ENCODE assay signal across 14 cellular contexts in the genomic region with DNA sequence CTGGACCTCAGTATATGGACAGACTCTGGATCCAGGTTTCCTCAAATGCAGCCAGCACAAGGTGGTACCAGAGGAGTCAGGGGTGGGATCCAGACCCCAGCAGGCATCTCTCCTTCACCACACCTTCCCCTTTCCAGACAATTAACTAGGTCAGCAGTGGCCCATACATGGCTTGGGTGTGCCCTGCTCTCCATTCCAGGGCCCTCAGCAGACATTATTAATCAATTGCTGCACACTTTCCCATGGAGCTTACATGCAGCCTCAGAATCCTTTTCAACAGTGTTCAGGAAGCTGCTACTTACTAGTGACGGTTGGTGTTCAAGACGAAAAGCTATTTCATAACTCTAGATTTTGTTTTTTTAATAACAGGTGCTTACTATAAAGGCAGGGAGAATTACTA. TPM values are rescaled to one million over a fixed set of nuclear protein-coding genes. Genes with fewer than 3 reads are reported as not detected.
A peak's percentile ranks its signal among the peaks of the same experiment; 100 is the strongest.
DNase-seq lines count a peak whose midpoint lies in the region; TF ChIP-seq lines count a peak whose summit lies in the region.
"Had no signal": no experiment of that assay in that cellular context is flagged by ENCODE, and none has a peak within 500 bp of the region (broad histone marks: within the 10 kb centered on the region; RNA-seq: fewer than 3 reads in every experiment).

No MANE protein-coding gene starts in this region.

- no peaks in the 10 kb centered on the region for H3K9me2 ChIP-seq in SK-N-SH

- H3K36me3 ChIP-seq in SK-N-SH (replicated peaks in 1 of 2; ENCODE audit: control insufficient read depth in 1 of 2, insufficient read depth in 2 of 2, low read length in 1 of 2) (no peaks in the 10 kb centered on the region), smooth muscle cell (ENCODE audit: low read depth) (no peaks in the 10 kb centered on the region)
- H3K36me3 ChIP-seq: esophagus muscularis mucosa, ovary had no signal

- H2AFZ ChIP-seq in SK-N-SH (ENCODE audit: low read depth) (no peak overlapping the region), smooth muscle cell (ENCODE audit: low read depth) (no peak overlapping the region)

- peak overlapping the region; percentile 55 for H3K4me2 ChIP-seq in SK-N-SH
- H3K4me2 ChIP-seq in smooth muscle cell = peak overlapping the region; percentile 26

- no peak for TF ChIP-seq EP300 in SK-N-SH (IDR thresholded peaks at IDR 0.05; ENCODE audit: borderline replicate concordance in 1 of 2, low read depth in 1 of 2, low read length in 1 of 2)

- peaks cover 14 to 22% of the 10 kb centered on the region in 2 experiments; a peak in 3 of 4 replicates for H3K4me1 ChIP-seq in SK-N-SH (ENCODE audit: control insufficient read depth in 1 of 2, insufficient read depth in 2 of 2, low read depth in 1 of 2, low read length in 1 of 2)
- H3K4me1 ChIP-seq in smooth muscle cell (ENCODE audit: low read depth) = peaks cover 28% of the 10 kb centered on the region

- H3F3A ChIP-seq in SK-N-SH (replicated peaks; ENCODE audit: insufficient read depth) (peaks cover 8% of the 10 kb centered on the region), smooth muscle cell (ENCODE audit: low read depth) (no peaks in the 10 kb centered on the region)

- H3K27me3 ChIP-seq in SK-N-SH (ENCODE audit: insufficient read depth) = no peaks in the 10 kb centered on the region
- peaks cover 7% of the 10 kb centered on the region for H3K27me3 ChIP-seq in smooth muscle cell (ENCODE audit: low read depth)
- H3K27me3 ChIP-seq: ovary had no signal

- WGBS in SK-N-SH (ENCODE audit: low lambda C conversion rate) = 95% methylated on average over 2 of the region's 2 CpGs
- 68% methylated on average over 2 of the region's 2 CpGs for WGBS in smooth muscle cell (ENCODE audit: low lambda C conversion rate)

- CTCF ChIA-PET in SK-N-SH (lab: Yijun Ruan, JAX) = interaction anchor here (0.9 to 15.4 kb wide), 6 partner anchors 8 to 292 kb away, joined by 3 to 160 read pairs (median 4); no protein-coding TSS in a partner anchor

- H3K27ac ChIP-seq in SK-N-SH (ENCODE audit: low read depth in 2 of 2, low read length in 1 of 2) (peak overlapping the region in 1 of 2 experiments; percentile 51; a peak in 2 of 4 replicates), smooth muscle cell (ENCODE audit: low read depth) (no peak overlapping the region)
- H3K27ac ChIP-seq: 22Rv1, esophagus muscularis mucosa, ovary had no signal

- no peaks in the 10 kb centered on the region for H4K20me1 ChIP-seq in SK-N-SH (ENCODE audit: insufficient read depth)
- H4K20me1 ChIP-seq in smooth muscle cell (ENCODE audit: low read depth) = no peaks in the 10 kb centered on the region

- H3K79me2 ChIP-seq in SK-N-SH (ENCODE audit: insufficient read depth) = peaks cover 54% of the 10 kb centered on the region; the same call in 1 of the 2 replicates
- H3K79me2 ChIP-seq in smooth muscle cell (ENCODE audit: low read depth) = no peaks in the 10 kb centered on the region

- H3K9ac ChIP-seq in SK-N-SH = peak overlapping the region; percentile 31
- no peak overlapping the region for H3K9ac ChIP-seq in smooth muscle cell (ENCODE audit: low read depth)

- H3K4me3 ChIP-seq in SK-N-SH (ENCODE audit: low read depth in 2 of 2, low read length in 1 of 2) = no peak overlapping the region
- no peak overlapping the region for H3K4me3 ChIP-seq in fibroblast of the aortic adventitia (ENCODE audit: low read depth, low read length)
- no peak overlapping the region for H3K4me3 ChIP-seq in smooth muscle cell
- H3K4me3 ChIP-seq: esophagus muscularis mucosa, ovary had no signal

- POLR2A ChIA-PET in SK-N-SH (lab: Yijun Ruan, JAX) = no interaction called here

- H3K9me3 ChIP-seq in SK-N-SH = no peaks in the 10 kb centered on the region
- no peaks in the 10 kb centered on the region for H3K9me3 ChIP-seq in smooth muscle cell (replicated peaks; ENCODE audit: low read depth)
- H3K9me3 ChIP-seq: Caco-2, esophagus muscularis mucosa, ovary had no signal

- DNase-seq in DMS 273 (lab: John Stamatoyannopoulos, UW; ENCODE audit: unreplicated experiment) (peak; percentile 16), DMS 273 treated with DMSO at 0.1 percent for 48 hours (lab: John Stamatoyannopoulos, UW) (no peak), SK-N-SH (peak; percentile 32), fibroblast of the aortic adventitia (ENCODE audit: low read depth) (peak; percentile 64), smooth muscle cell (lab: John Stamatoyannopoulos, UW; ENCODE audit: unreplicated experiment) (no peak), GDM1 (lab: John Stamatoyannopoulos, UW) (no peak), HuH-7 (ENCODE audit: low spot score) (no peak)
- DNase-seq in stimulated activated CD4-positive, alpha-beta T cell treated with anti-CD3 and anti-CD28 coated beads, Interleukin-4, amount 100 ng/mL, for 24 hours = no peak
- DNase-seq: activated CD8-positive, alpha-beta memory T cell treated with anti-CD3 and anti-CD28 coated beads, Interleukin-2, amount 50 U/mL, for 4 hours; Caco-2; NCI-H345; ovary had no signal

- TF ChIP-seq CTCF in SK-N-SH (IDR thresholded peaks at IDR 0.05) (no peak), fibroblast of the aortic adventitia (IDR thresholded peaks at IDR 0.05; ENCODE audit: insufficient read depth, low read length) (no peak), smooth muscle cell (IDR thresholded peaks at IDR 0.05; ENCODE audit: borderline replicate concordance, insufficient read depth, poor library complexity, severe bottlenecking) (no peak)

- no peak for TF ChIP-seq RAD21 in SK-N-SH (IDR thresholded peaks at IDR 0.05; ENCODE audit: low read length)

TF ChIP-seq in SK-N-SH, 30 proteins besides CTCF, POLR2A, EP300 and RAD21:
- TF ChIP-seq IRF3 (IDR thresholded peaks at IDR 0.05; ENCODE audit: low read depth, low read length) (no peak), FOXJ3 (CRISPR knock-in tag; IDR thresholded peaks at IDR 0.05) (no peak), RXRA (IDR thresholded peaks at IDR 0.05; ENCODE audit: borderline replicate concordance, low read depth) (no peak), EZH2phosphoT487 (IDR thresholded peaks at IDR 0.05; ENCODE audit: borderline replicate concordance, low read depth) (no peak), ELF1 (IDR thresholded peaks at IDR 0.05) (no peak), POLR2AphosphoS5 (IDR thresholded peaks at IDR 0.05; ENCODE audit: low read depth, low read length) (no peak), GABPA (IDR thresholded peaks at IDR 0.05; ENCODE audit: low read depth) (no peak), RFX5 (IDR thresholded peaks at IDR 0.05; ENCODE audit: low read length) (no peak), SIN3A (IDR thresholded peaks at IDR 0.05; ENCODE audit: borderline replicate concordance, low read depth, low read length) (no peak), TEAD4 (IDR thresholded peaks at IDR 0.05; ENCODE audit: borderline replicate concordance, insufficient read depth) (no peak), TAF1 (IDR thresholded peaks at IDR 0.05; ENCODE audit: borderline replicate concordance, low read depth, low read length) (no peak), FOXM1 (IDR thresholded peaks at IDR 0.05; ENCODE audit: low read depth) (no peak), MEF2A (IDR thresholded peaks at IDR 0.05; ENCODE audit: borderline replicate concordance, low read depth) (no peak)

RNA-seq across cellular contexts. Expression of gene COL13A1, which starts 6.0 kb away (rescaled TPM):
- polyA plus RNA-seq in SK-N-SH (2012; rRNA removed) = 21.0 and 26.7 TPM in 2 replicates
- 17.1 and 23.2 TPM in 2 replicates for polyA plus RNA-seq in SK-N-SH (2012; cell fraction: cytosol; rRNA removed)
- polyA plus RNA-seq in SK-N-SH (2012; cell fraction: nucleus; rRNA removed) = 37.4 and 37.6 TPM in 2 replicates
- 6.0 and 10.7 TPM in 2 replicates for total RNA-seq in fibroblast of the aortic adventitia (ENCODE audit: low replicate concordance)
- 4.9 and 6.1 TPM in 2 replicates for total RNA-seq in smooth muscle cell
- polyA plus RNA-seq in smooth muscle cell = 11.6 and 15.0 TPM in 2 replicates
- total RNA-seq: Caco-2 had no signal

Comparison
In these comparisons a context has a peak if more than half of its experiments do, and no peak if none do; other contexts are left out.
1. DNase-seq: peak in DMS 273 (single experiment), SK-N-SH (single experiment) and fibroblast of the aortic adventitia (single experiment); none in DMS 273 treated with DMSO at 0.1 percent for 48 hours (single experiment), smooth muscle cell (single experiment), GDM1 (single experiment), stimulated activated CD4-positive, alpha-beta T cell treated with anti-CD3 and anti-CD28 coated beads, Interleukin-4, amount 100 ng/mL, for 24 hours (single experiment) and HuH-7 (single experiment).